ENCODE assay signal across 8 cellular contexts in the genomic region with DNA sequence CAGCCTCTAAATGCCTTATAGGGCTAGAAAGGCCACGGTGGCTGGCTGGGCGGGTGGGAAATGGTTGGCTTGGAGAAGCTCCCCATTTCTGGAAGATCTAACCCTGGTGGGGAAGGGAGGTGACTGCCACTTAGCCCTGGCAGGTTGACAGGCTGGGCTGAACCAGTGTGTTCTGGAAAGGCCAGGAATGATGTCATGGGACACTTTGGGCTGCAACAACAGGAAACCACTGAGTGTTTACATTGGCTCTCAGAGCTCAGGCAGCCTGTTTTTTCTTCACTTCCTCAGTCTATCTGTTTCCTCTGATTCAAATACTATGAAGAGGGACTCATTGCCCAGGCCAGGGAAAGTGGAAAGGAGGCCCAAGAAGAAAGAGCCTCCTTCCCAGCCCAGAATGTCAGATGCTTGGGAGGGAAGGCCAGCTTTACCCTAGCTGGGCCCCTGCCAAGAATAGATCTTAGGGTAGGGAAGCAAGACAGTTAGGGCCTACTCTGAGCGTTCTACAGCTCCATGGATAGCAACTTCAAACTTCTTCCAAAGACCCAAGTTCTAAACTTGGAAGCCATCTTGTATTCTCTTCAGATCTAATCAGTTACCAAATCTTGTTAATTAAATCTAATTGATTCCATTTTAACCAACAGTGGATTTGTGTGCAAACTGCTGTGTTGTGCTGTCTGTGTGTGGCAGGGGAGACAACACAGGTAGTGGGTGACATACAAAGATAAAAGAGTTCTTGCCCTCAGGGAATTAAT.
DNase-seq lines count a peak whose midpoint lies in the region; ATAC-seq and TF ChIP-seq lines count a peak whose summit lies in the region.

No MANE protein-coding gene starts in this region.

- in situ Hi-C loops in GM13977 (cut with MboI; ENCODE audit: low pct_unique_long_range_greater_than_20kb, low sequenced_read_pairs, unreplicated experiment), result no loop called here

- peak overlapping the region; percentile 84 for H3K27ac ChIP-seq in layer of hippocampus (ENCODE audit: low read depth, low read length)

- H3K27ac Mint-ChIP-seq in Calu3 (ENCODE audit: unreplicated experiment), result no peak overlapping the region

- no TSS peak for BruUV-seq in Calu3 (replicated peaks; lab: Mats Ljungman, UMichigan)

- no peaks in the 10 kb centered on the region for H3K27me3 Mint-ChIP-seq in Calu3 (ENCODE audit: unreplicated experiment)

- no peaks in the 10 kb centered on the region for H3K36me3 Mint-ChIP-seq in Calu3 (ENCODE audit: insufficient read depth, unreplicated experiment)

- TF ChIP-seq CTCF in Calu3 (IDR thresholded peaks at IDR 0.05; ENCODE audit: unreplicated experiment) (no peak), GM13977 (IDR thresholded peaks at IDR 0.05; ENCODE audit: extremely low read depth, insufficient read depth, missing control alignments) (no peak)

- ATAC-seq in HG02938 (IDR thresholded peaks at IDR 0.05; ENCODE audit: unreplicated experiment), result peak; percentile 67
- ATAC-seq in stimulated activated naive CD8-positive, alpha-beta T cell treated with anti-CD3 and anti-CD28 coated beads, Interleukin-15, Interleukin-2, amounts not matched to agents 100 U/mL and 50 U/mL, for 24 hours, result peak; percentile 82
- no peak for ATAC-seq in GM19455 (IDR thresholded peaks at IDR 0.05; ENCODE audit: unreplicated experiment)

- H3K4me3 Mint-ChIP-seq in Calu3 (ENCODE audit: low read depth, unreplicated experiment), result no peak overlapping the region

- intact Hi-C loops in Calu3 (cut with micrococcal nuclease; ENCODE audit: unreplicated experiment), result no loop called here

- no peaks in the 10 kb centered on the region for H3K4me1 Mint-ChIP-seq in Calu3 (ENCODE audit: low read depth, unreplicated experiment)

- no peaks in the 10 kb centered on the region for H3K27me3 ChIP-seq in layer of hippocampus (ENCODE audit: control insufficient read depth, insufficient read depth, low read length)

- DNase-seq in Calu3 (peak; percentile 39), T follicular helper cell (ENCODE audit: low read depth) (peak; percentile 30), brain pericyte (ENCODE audit: low read depth, low spot score) (peak; percentile 34), GM13977 (ENCODE audit: low spot score) (no peak)
- DNase-seq in stimulated activated naive CD8-positive, alpha-beta T cell treated with anti-CD3 and anti-CD28 coated beads, Interleukin-15, Interleukin-2, amounts not matched to agents 100 U/mL and 50 U/mL, for 24 hours, result peak; percentile 57

- H3K9me3 Mint-ChIP-seq in Calu3 (ENCODE audit: low read depth, unreplicated experiment), result no peaks in the 10 kb centered on the region

- CTCF ChIA-PET in Calu3 (lab: Charles Lee), result interaction anchor here (0.7 to 1.2 kb wide), 2 partner anchors 11 to 102 kb away, joined by 4 read pairs; no protein-coding TSS in a partner anchor
